ENCODE assay signal across 8 cellular contexts in genomic region chr12:45192041-45192695, GRCh38. TPM values are rescaled to one million over a fixed set of nuclear protein-coding genes. Genes with fewer than 3 reads are reported as not detected.
DNase-seq lines count a peak whose midpoint lies in the region; ATAC-seq and TF ChIP-seq lines count a peak whose summit lies in the region.
"Had no signal": no experiment of that assay in that cellular context is flagged by ENCODE, and none has a peak within 500 bp of the region (broad histone marks: within the 10 kb centered on the region; RNA-seq: fewer than 3 reads in every experiment).

No MANE protein-coding gene starts in this region.

- H3K27me3 Mint-ChIP-seq in endothelial cell (ENCODE audit: unreplicated experiment), result peaks cover 3% of the 10 kb centered on the region

- peaks cover 15% of the 10 kb centered on the region for H3F3A ChIP-seq in PC-9 (ENCODE audit: insufficient read depth, low read depth)

- H3K27me3 ChIP-seq in PC-9 (ENCODE audit: insufficient read depth, low read depth), result no peaks in the 10 kb centered on the region

- no peak for ATAC-seq in HG02884 (IDR thresholded peaks at IDR 0.05; ENCODE audit: unreplicated experiment)

- H3K4me2 ChIP-seq in PC-9, result peak overlapping the region; percentile 25

- H3K4me3 ChIP-seq in HEK293 (ENCODE audit: low read depth, low read length) (no peak overlapping the region), PC-9 (no peak overlapping the region), retinal pigment epithelial cell (ENCODE audit: low read length) (no peak overlapping the region)

- H3K9me3 Mint-ChIP-seq in endothelial cell (ENCODE audit: unreplicated experiment), result no peaks in the 10 kb centered on the region

- H3K4me3 Mint-ChIP-seq in endothelial cell (ENCODE audit: unreplicated experiment), result no peak overlapping the region

- intact Hi-C loops in PC-9 (cut with micrococcal nuclease; ENCODE audit: unreplicated experiment), result loop anchor here (5.0 kb wide), 1 partner anchor 75 kb away; no protein-coding TSS in a partner anchor

- CTCF ChIA-PET in HEK293 (lab: Yijun Ruan, JAX) (interaction anchor here (0.7 to 1.0 kb wide), 3 partner anchors 21 to 213 kb away, joined by 3 read pairs; no protein-coding TSS in a partner anchor), PC-9 (lab: Charles Lee) (interaction anchor here (0.5 kb wide), 1 partner anchor 98 kb away, joined by 3 read pairs; no protein-coding TSS in a partner anchor)

- DNase-seq in PC-9 (peak; percentile 9 to 85), endothelial cell (ENCODE audit: low spot score) (no peak), retinal pigment epithelial cell (ENCODE audit: low read depth) (peak; percentile 59), medulla oblongata (ENCODE audit: extremely low spot score) (no peak), RPMI8226 (no peak)
- DNase-seq: NCI-H1417 treated with DMSO at 0.1 percent for 48 hours had no signal

- H2AFZ ChIP-seq in PC-9, result no peak overlapping the region

- H3K4me1 ChIP-seq in HEK293 (ENCODE audit: control insufficient read depth, insufficient read depth, low read length), result peaks cover 11% of the 10 kb centered on the region
- H3K4me1 ChIP-seq in PC-9 (replicated peaks; ENCODE audit: insufficient read depth), result peaks cover 23% of the 10 kb centered on the region

- H3K27ac ChIP-seq in HEK293 (ENCODE audit: extremely low read depth, low read depth, low read length), result no peak overlapping the region
- H3K27ac ChIP-seq in PC-9, result peak overlapping the region; percentile 42

- no TSS peak for BruUV-seq in PC-9 (replicated peaks; lab: Mats Ljungman, UMichigan)

- POLR2A ChIA-PET in HEK293 (lab: Yijun Ruan, JAX), result no interaction called here
- POLR2A ChIA-PET in PC-9 (lab: Charles Lee; ENCODE audit: unreplicated experiment), result no interaction called here

- H3K79me2 ChIP-seq in PC-9 (ENCODE audit: low read depth), result no peaks in the 10 kb centered on the region

- TF ChIP-seq CTCF in HEK293 (tag by site-specific recombination; IDR thresholded peaks at IDR 0.05), result no peak
- TF ChIP-seq CTCF in PC-9 (conservative IDR thresholded peaks at IDR 0.05), result no peak
- TF ChIP-seq CTCF in endothelial cell (IDR thresholded peaks at IDR 0.05; ENCODE audit: unreplicated experiment), result no peak
- no peak for TF ChIP-seq CTCF in retinal pigment epithelial cell (conservative IDR thresholded peaks at IDR 0.05; ENCODE audit: low read depth, low read length)

- H3K36me3 ChIP-seq in HEK293 (ENCODE audit: control insufficient read depth in 2 of 2, insufficient read depth in 1 of 2, low read length in 2 of 2), result no peaks in the 10 kb centered on the region
- H3K36me3 ChIP-seq in PC-9 (ENCODE audit: low read depth), result no peaks in the 10 kb centered on the region

- no peaks in the 10 kb centered on the region for H4K20me1 ChIP-seq in PC-9 (ENCODE audit: insufficient read depth)

- H3K27ac Mint-ChIP-seq in endothelial cell (ENCODE audit: unreplicated experiment), result peak overlapping the region; percentile 32

- no peaks in the 10 kb centered on the region for H3K36me3 Mint-ChIP-seq in endothelial cell (ENCODE audit: low read depth, unreplicated experiment)

- peaks cover 8% of the 10 kb centered on the region for H3K4me1 Mint-ChIP-seq in endothelial cell (ENCODE audit: unreplicated experiment)

- H3K9me2 ChIP-seq in PC-9 (ENCODE audit: insufficient read depth), result no peaks in the 10 kb centered on the region

- H3K9me3 ChIP-seq in HEK293 (ENCODE audit: control insufficient read depth, insufficient read depth, low read depth, low read length), result no peaks in the 10 kb centered on the region
- no peaks in the 10 kb centered on the region for H3K9me3 ChIP-seq in PC-9 (ENCODE audit: insufficient read depth, low read depth)

TF ChIP-seq in HEK293, 187 proteins besides CTCF, POLR2A, EP300 and RAD21 (continues in another document):
- TF ChIP-seq ZNF202 (tag by site-specific recombination; IDR thresholded peaks at IDR 0.05; ENCODE audit: borderline replicate concordance) (no peak), ZNF626 (tag by site-specific recombination; IDR thresholded peaks at IDR 0.05) (no peak), ZNF26 (tag by site-specific recombination; IDR thresholded peaks at IDR 0.05) (no peak), ZNF221 (tag by site-specific recombination; IDR thresholded peaks at IDR 0.05; ENCODE audit: borderline replicate concordance) (no peak), OSR2 (tag by site-specific recombination; IDR thresholded peaks at IDR 0.05) (no peak; the same call in 1 of the 2 replicates), ZNF776 (tag by site-specific recombination; IDR thresholded peaks at IDR 0.05; ENCODE audit: borderline replicate concordance) (no peak), ZNF76 (tag by site-specific recombination; IDR thresholded peaks at IDR 0.05; ENCODE audit: borderline replicate concordance, low read depth) (no peak), ZXDB (tag by site-specific recombination; IDR thresholded peaks at IDR 0.05) (no peak; the same call in 1 of the 2 replicates), SP7 (tag by site-specific recombination; IDR thresholded peaks at IDR 0.05) (peak; percentile 60; the same call in 1 of the 2 replicates), PRDM6 (tag by site-specific recombination; IDR thresholded peaks at IDR 0.05) (no peak; the same call in 1 of the 2 replicates), HIC1 (tag by site-specific recombination; IDR thresholded peaks at IDR 0.05) (peak; percentile 42; the same call in 1 of the 2 replicates), TCF7L2 (IDR thresholded peaks at IDR 0.05; ENCODE audit: borderline replicate concordance, low read depth, low read length) (peak; percentile 83), ZEB2 (tag by site-specific recombination; IDR thresholded peaks at IDR 0.05) (peak; percentile 50; the same call in 1 of the 2 replicates), ZNF544 (tag by site-specific recombination; IDR thresholded peaks at IDR 0.05) (no peak), ZNF48 (tag by site-specific recombination; IDR thresholded peaks at IDR 0.05) (no peak)

RNA-seq across cellular contexts. Expression of gene ANO6, which starts 23.7 kb away (rescaled TPM):
- total RNA-seq in PC-9 (2021), result 46.1 and 51.4 TPM in 2 replicates
- 50.8 TPM for total RNA-seq in endothelial cell (ENCODE audit: unreplicated experiment)

Comparison
In these comparisons a context has a peak if more than half of its experiments do, and no peak if none do; other contexts are left out.
1. DNase-seq: peak in PC-9 (2 of 2) and retinal pigment epithelial cell (single experiment); none in endothelial cell (single experiment), medulla oblongata (single experiment) and RPMI8226 (single experiment).